ENCODE assay signal across 19 cellular contexts in the genomic region with DNA sequence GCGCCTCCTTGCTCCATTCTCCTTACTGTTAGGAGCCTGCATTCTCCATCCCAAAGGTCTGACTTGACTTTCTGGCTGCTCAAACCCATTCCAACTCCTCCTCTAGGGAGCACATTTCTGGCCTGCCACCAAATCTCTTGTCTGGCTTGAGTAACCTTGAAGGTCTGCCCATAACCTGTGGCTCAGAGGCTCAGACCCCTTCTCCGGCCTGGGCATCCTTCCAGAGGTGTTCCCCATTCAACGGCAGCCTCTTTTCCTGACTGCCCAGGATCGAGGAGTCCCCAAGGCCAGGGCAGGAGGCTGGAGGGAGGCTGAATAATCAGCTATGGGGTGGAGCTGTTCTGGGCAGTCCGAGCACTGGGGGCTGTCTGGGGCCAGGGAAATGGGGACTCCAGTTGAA. TPM values are rescaled to one million over a fixed set of nuclear protein-coding genes. Genes with fewer than 3 reads are reported as not detected.
DNase-seq lines count a peak whose midpoint lies in the region; ATAC-seq and TF ChIP-seq lines count a peak whose summit lies in the region.
"Had no signal": no experiment of that assay in that cellular context is flagged by ENCODE, and none has a peak within 500 bp of the region (broad histone marks: within the 10 kb centered on the region; RNA-seq: fewer than 3 reads in every experiment).

No MANE protein-coding gene starts in this region.

- TF ChIP-seq CTCF in Caco-2 (IDR thresholded peaks at IDR 0.05; ENCODE audit: insufficient read depth in 1 of 2, low read depth in 1 of 2, low read length in 1 of 2, severe bottlenecking in 1 of 2, unreplicated experiment in 1 of 2) = no peak
- no peak for TF ChIP-seq CTCF in suprapubic skin (IDR thresholded peaks at IDR 0.05)
- TF ChIP-seq CTCF in stomach (IDR thresholded peaks at IDR 0.05) = no peak

- POLR2A ChIA-PET in Caco-2 (lab: Charles Lee) = no interaction called here

- H3K4me2 ChIP-seq in BLaER1 treated with 17β-estradiol and CSF1 and Interleukin-3, amounts not matched to agents 10 nM and 100 nM = peak overlapping the region in 3 of 11 experiments; percentile 19 to 99 (median 49); a peak in 4 of 22 replicates

- H3K27ac ChIP-seq in BLaER1 treated with 17β-estradiol and CSF1 and Interleukin-3, amounts not matched to agents 10 nM and 100 nM = no peak overlapping the region
- H3K27ac ChIP-seq in suprapubic skin (no peak overlapping the region), stomach (no peak overlapping the region)
- H3K27ac ChIP-seq: epithelial cell of prostate, lower lobe of right lung, right atrium auricular region, thoracic aorta had no signal

- intact Hi-C loops in Caco-2 (cut with micrococcal nuclease; ENCODE audit: unreplicated experiment) = no loop called here
- intact Hi-C loops in stomach (cut with DNase I; ENCODE audit: low total_unique reads) = loop anchor here (10.0 kb wide), 1 partner anchor 101 kb away; no protein-coding TSS in a partner anchor

- no peak for ATAC-seq in natural killer cell treated with Interleukin-12 subunit alpha and Interleukin-12 subunit beta and Interleukin-15 and Interleukin-18, amount 100 ng/mL, for 72 hours
- ATAC-seq: lower lobe of right lung had no signal

- H3K27me3 Mint-ChIP-seq in Caco-2 (ENCODE audit: insufficient read depth, unreplicated experiment) = no peaks in the 10 kb centered on the region
- H3K27me3 Mint-ChIP-seq in activated naive CD8-positive, alpha-beta T cell = no peaks in the 10 kb centered on the region
- H3K27me3 Mint-ChIP-seq in natural killer cell treated with Interleukin-12 subunit alpha and Interleukin-12 subunit beta and Interleukin-15 and Interleukin-18, amount 100 ng/mL, for 72 hours = no peaks in the 10 kb centered on the region

- CTCF ChIA-PET in Caco-2 (lab: Charles Lee) = interaction anchor here (0.9 kb wide), 1 partner anchor 13 kb away, joined by 3 read pairs; no protein-coding TSS in a partner anchor

- no peak for DNase-seq in Caco-2
- no peak for DNase-seq in natural killer cell treated with Interleukin-12 subunit alpha and Interleukin-12 subunit beta and Interleukin-15 and Interleukin-18, amount 100 ng/mL, for 72 hours (ENCODE audit: low spot score)
- no peak for DNase-seq in NCI-H2081 treated with DMSO at 0.1 percent for 48 hours (lab: John Stamatoyannopoulos, UW)
- DNase-seq in DMS153 (lab: John Stamatoyannopoulos, UW) = no peak
- no peak for DNase-seq in suprapubic skin (ENCODE audit: low spot score in 2 of 2)
- no peak for DNase-seq in stomach
- DNase-seq: BE2C, GOT3, NCI-H1930, NCI-H524, OCI-M1 had no signal

- peaks cover 41 to 60% (median 54%) of the 10 kb centered on the region in 11 experiments for H3K36me3 ChIP-seq in BLaER1 treated with 17β-estradiol and CSF1 and Interleukin-3, amounts not matched to agents 10 nM and 100 nM
- H3K36me3 ChIP-seq in Caco-2 (ENCODE audit: control insufficient read depth, insufficient read depth, low read length) = peaks cover 14% of the 10 kb centered on the region
- peaks cover 40% of the 10 kb centered on the region for H3K36me3 ChIP-seq in suprapubic skin
- peaks cover 21 to 58% (median 52%) of the 10 kb centered on the region in 4 donors for H3K36me3 ChIP-seq in stomach

- H3K9me3 ChIP-seq in BLaER1 treated with 17β-estradiol and CSF1 and Interleukin-3, amounts not matched to agents 10 nM and 100 nM (replicated peaks in 1 of 11) = no peaks in the 10 kb centered on the region
- no peaks in the 10 kb centered on the region for H3K9me3 ChIP-seq in Caco-2
- no peaks in the 10 kb centered on the region for H3K9me3 ChIP-seq in suprapubic skin
- no peaks in the 10 kb centered on the region for H3K9me3 ChIP-seq in stomach
- H3K9me3 ChIP-seq: BE2C, lower lobe of right lung, right atrium auricular region, thoracic aorta had no signal

- peak overlapping the region; percentile 5 for H3K4me3 Mint-ChIP-seq in Caco-2 (ENCODE audit: unreplicated experiment)
- H3K4me3 Mint-ChIP-seq in activated naive CD8-positive, alpha-beta T cell = peak overlapping the region; percentile 67
- peak overlapping the region; percentile 85 for H3K4me3 Mint-ChIP-seq in natural killer cell treated with Interleukin-12 subunit alpha and Interleukin-12 subunit beta and Interleukin-15 and Interleukin-18, amount 100 ng/mL, for 72 hours

- H3K27me3 ChIP-seq in BLaER1 treated with 17β-estradiol and CSF1 and Interleukin-3, amounts not matched to agents 10 nM and 100 nM = no peaks in the 10 kb centered on the region
- H3K27me3 ChIP-seq in Caco-2 (replicated peaks; ENCODE audit: control insufficient read depth, insufficient read depth, low read length) (no peaks in the 10 kb centered on the region), suprapubic skin (no peaks in the 10 kb centered on the region), stomach (no peaks in the 10 kb centered on the region)
- H3K27me3 ChIP-seq: BE2C, right atrium auricular region had no signal

- no peak for TF ChIP-seq EP300 in suprapubic skin (IDR thresholded peaks at IDR 0.05)
- no peak for TF ChIP-seq EP300 in stomach (IDR thresholded peaks at IDR 0.05)

- no peak overlapping the region; a peak in 1 of 20 replicates for H3K4me3 ChIP-seq in BLaER1 treated with 17β-estradiol and CSF1 and Interleukin-3, amounts not matched to agents 10 nM and 100 nM
- H3K4me3 ChIP-seq in Caco-2 (ENCODE audit: low read depth, low read length) (no peak overlapping the region), suprapubic skin (no peak overlapping the region), stomach (no peak overlapping the region)
- H3K4me3 ChIP-seq: lower lobe of right lung, right atrium auricular region, thoracic aorta had no signal

- no peak overlapping the region for H3K27ac Mint-ChIP-seq in Caco-2 (ENCODE audit: unreplicated experiment)
- H3K27ac Mint-ChIP-seq in activated naive CD8-positive, alpha-beta T cell = peak overlapping the region; percentile 30
- H3K27ac Mint-ChIP-seq in natural killer cell treated with Interleukin-12 subunit alpha and Interleukin-12 subunit beta and Interleukin-15 and Interleukin-18, amount 100 ng/mL, for 72 hours = no peak overlapping the region

- TF ChIP-seq POLR2A in suprapubic skin (IDR thresholded peaks at IDR 0.05) (no peak), stomach (IDR thresholded peaks at IDR 0.05) (no peak)

- H3K4me1 Mint-ChIP-seq in Caco-2 (ENCODE audit: low read depth, unreplicated experiment) = peaks cover 24% of the 10 kb centered on the region
- peaks cover 47% of the 10 kb centered on the region for H3K4me1 Mint-ChIP-seq in activated naive CD8-positive, alpha-beta T cell (ENCODE audit: low read depth)
- H3K4me1 Mint-ChIP-seq in natural killer cell treated with Interleukin-12 subunit alpha and Interleukin-12 subunit beta and Interleukin-15 and Interleukin-18, amount 100 ng/mL, for 72 hours (ENCODE audit: low read depth in 2 of 2) = peaks cover 32 to 39% of the 10 kb centered on the region in 2 donors

- H3K36me3 Mint-ChIP-seq in Caco-2 (ENCODE audit: insufficient read depth, unreplicated experiment) = peaks cover 88% of the 10 kb centered on the region
- no peaks in the 10 kb centered on the region for H3K36me3 Mint-ChIP-seq in activated naive CD8-positive, alpha-beta T cell
- no peaks in the 10 kb centered on the region for H3K36me3 Mint-ChIP-seq in natural killer cell treated with Interleukin-12 subunit alpha and Interleukin-12 subunit beta and Interleukin-15 and Interleukin-18, amount 100 ng/mL, for 72 hours

- H3K9me3 Mint-ChIP-seq in Caco-2 (ENCODE audit: unreplicated experiment) = no peaks in the 10 kb centered on the region
- no peaks in the 10 kb centered on the region for H3K9me3 Mint-ChIP-seq in activated naive CD8-positive, alpha-beta T cell (ENCODE audit: low read depth)
- H3K9me3 Mint-ChIP-seq in natural killer cell treated with Interleukin-12 subunit alpha and Interleukin-12 subunit beta and Interleukin-15 and Interleukin-18, amount 100 ng/mL, for 72 hours = no peaks in the 10 kb centered on the region

- H3K4me1 ChIP-seq in BLaER1 treated with 17β-estradiol and CSF1 and Interleukin-3, amounts not matched to agents 10 nM and 100 nM = peaks cover 56 to 78% (median 69%) of the 10 kb centered on the region in 10 experiments
- H3K4me1 ChIP-seq in Caco-2 (peaks cover 5% of the 10 kb centered on the region; the same call in 1 of the 2 replicates), suprapubic skin (peaks cover 30% of the 10 kb centered on the region), stomach (peaks cover 16 to 71% (median 57%) of the 10 kb centered on the region in 4 donors)

- peak overlapping the region in 6 of 11 experiments; percentile 29 to 54 (median 38); a peak in 9 of 22 replicates for H3K9ac ChIP-seq in BLaER1 treated with 17β-estradiol and CSF1 and Interleukin-3, amounts not matched to agents 10 nM and 100 nM

- WGBS in suprapubic skin = 100% methylated on average over 2 of the region's 5 CpGs
- 65 to 83% (median 73%) methylated on average over 4 to 5 of the region's 5 CpGs for WGBS in stomach, 5 donors

- peaks cover 25 to 66% (median 52%) of the 10 kb centered on the region in 11 experiments; a peak in 21 of 22 replicates for H4K20me1 ChIP-seq in BLaER1 treated with 17β-estradiol and CSF1 and Interleukin-3, amounts not matched to agents 10 nM and 100 nM

- no TSS peak for BruUV-seq in Caco-2 (replicated peaks; lab: Mats Ljungman, UMichigan)

RNA-seq across cellular contexts. Expression of a gene that starts 2.2 kb away (rescaled TPM):
- total RNA-seq in Caco-2 (2022) (55.1 and 63.5 TPM in 2 replicates), suprapubic skin (10 to 100 TPM; 24.1 to 86.9 (median 28.5) TPM), stomach (10 to 100 TPM in 4 of 5 donors, 1 to 10 TPM in 1; 7.0 to 88.9 (median 29.5) TPM)
- 10 to 100 TPM; 25.9 to 47.8 TPM for total RNA-seq in natural killer cell treated with Interleukin-12 subunit alpha and Interleukin-12 subunit beta and Interleukin-15 and Interleukin-18, amount 100 ng/mL, for 72 hours
- polyA plus RNA-seq in stomach = 10 to 100 TPM; 11.8 to 30.3 (median 17.0) TPM

RNA-seq across cellular contexts. Expression of a gene that starts 7.7 kb away (rescaled TPM):
- total RNA-seq in Caco-2 (2022) = 384 and 389 TPM in 2 replicates
- total RNA-seq in natural killer cell treated with Interleukin-12 subunit alpha and Interleukin-12 subunit beta and Interleukin-15 and Interleukin-18, amount 100 ng/mL, for 72 hours = 100 to 1,000 TPM; 317 to 378 TPM
- 100 to 1,000 TPM in 3 of 4 donors, 10 to 100 TPM in 1; 75.6 to 158 (median 121) TPM for total RNA-seq in suprapubic skin
- total RNA-seq in stomach = 100 to 1,000 TPM in 2 of 5 donors, 10 to 100 TPM in 3; 28.6 to 229 (median 97.9) TPM
- polyA plus RNA-seq in stomach = 100 to 1,000 TPM; 109 to 203 (median 153) TPM

RNA-seq across cellular contexts. Expression of a gene that starts 9.9 kb away (rescaled TPM):
- total RNA-seq in Caco-2 (2022) = 0.26 TPM in 1 of 2 replicates, not detected in the other
- 10 to 100 TPM; 79.5 to 88.8 TPM for total RNA-seq in natural killer cell treated with Interleukin-12 subunit alpha and Interleukin-12 subunit beta and Interleukin-15 and Interleukin-18, amount 100 ng/mL, for 72 hours
- under 1 TPM; 0.26 to 0.64 (median 0.52) TPM for total RNA-seq in suprapubic skin
- total RNA-seq in stomach = 10 to 100 TPM in 1 of 5 donors, 1 to 10 TPM in 3, under 1 TPM in 1; 0.29 to 12.0 (median 3.5) TPM
- polyA plus RNA-seq in stomach = 1 to 10 TPM; 2.8 to 6.1 (median 5.5) TPM
- total RNA-seq: Daoy, SK-MEL-5 had no signal

RNA-seq across cellular contexts. Expression of a gene that starts 20.6 kb away (rescaled TPM):
- 4.5 and 5.8 TPM in 2 replicates for total RNA-seq in Caco-2 (2022)
- 1 to 10 TPM; 1.4 to 3.3 TPM for total RNA-seq in natural killer cell treated with Interleukin-12 subunit alpha and Interleukin-12 subunit beta and Interleukin-15 and Interleukin-18, amount 100 ng/mL, for 72 hours
- 1 to 10 TPM; 2.7 to 5.5 (median 4.0) TPM for total RNA-seq in suprapubic skin
- total RNA-seq in stomach = 10 to 100 TPM in 3 of 5 donors, 1 to 10 TPM in 1, not detected in 1; 2.6 to 69.2 (median 17.8) TPM
- 1 to 10 TPM; 2.7 to 5.4 (median 3.2) TPM for polyA plus RNA-seq in stomach
- total RNA-seq: SK-MEL-5 had no signal

RNA-seq across cellular contexts. Expression of a gene that starts 21.5 kb away (rescaled TPM):
- 0.09 and 0.28 TPM in 2 replicates for total RNA-seq in Caco-2 (2022)
- 1 to 10 TPM; 2.3 to 4.9 TPM for total RNA-seq in natural killer cell treated with Interleukin-12 subunit alpha and Interleukin-12 subunit beta and Interleukin-15 and Interleukin-18, amount 100 ng/mL, for 72 hours
- total RNA-seq in suprapubic skin = under 1 TPM; 0.21 to 0.94 (median 0.74) TPM
- 10 to 100 TPM in 3 of 5 donors, 1 to 10 TPM in 1, under 1 TPM in 1; 0.29 to 33.3 (median 15.4) TPM for total RNA-seq in stomach
- 1 to 10 TPM in 2 of 3 donors, under 1 TPM in 1; 0.88 to 3.4 (median 2.4) TPM for polyA plus RNA-seq in stomach
- total RNA-seq: SK-MEL-5 had no signal

Comparison
In these comparisons a context has a peak if more than half of its experiments do, and no peak if none do; other contexts are left out.
1. H3K4me3 Mint-ChIP-seq: peak in every context shown above with its lines; median percentile 85 in natural killer cell treated with Interleukin-12 subunit alpha and Interleukin-12 subunit beta and Interleukin-15 and Interleukin-18, amount 100 ng/mL, for 72 hours; 67 in activated naive CD8-positive, alpha-beta T cell; 5 in Caco-2.
2. RNA of a gene that starts 9.9 kb away (total RNA-seq): 79.5 to 88.8 TPM in natural killer cell treated with Interleukin-12 subunit alpha and Interleukin-12 subunit beta and Interleukin-15 and Interleukin-18, amount 100 ng/mL, for 72 hours; 0.29 to 12.0 TPM in stomach, 0.26 to 0.64 TPM in suprapubic skin and 0.26 TPM in Caco-2; every median in the first group is over 4 times any median in the second.